In the genomic region with DNA sequence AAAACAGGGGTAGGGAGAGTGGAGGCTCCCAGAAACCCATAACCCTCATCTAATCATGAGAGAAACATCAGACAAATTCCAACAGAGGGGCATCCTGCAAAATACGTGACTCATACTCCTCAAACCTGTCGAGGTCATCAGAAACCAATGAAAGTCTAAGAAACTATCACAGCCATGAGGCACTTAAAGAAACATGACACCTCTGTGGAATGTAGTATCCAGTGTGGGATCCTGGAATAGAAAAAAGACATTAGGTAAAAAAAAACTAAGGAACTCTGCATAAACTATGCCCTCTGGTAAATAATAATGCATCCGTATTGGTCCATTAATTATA, we compare ENCODE assay signal across 1 cellular context.
TF ChIP-seq lines count a peak whose summit lies in the region.

No MANE protein-coding gene starts in this region.

TF ChIP-seq in HepG2, 621 proteins besides CTCF, POLR2A, EP300 and RAD21:
- TF ChIP-seq CREB1 (IDR thresholded peaks at IDR 0.05) (peak; percentile 28; the same call in 1 of the 2 replicates), CREB1 (CRISPR knock-in tag; IDR thresholded peaks at IDR 0.05) (no peak), RBAK (CRISPR knock-in tag; IDR thresholded peaks at IDR 0.05) (no peak), ZMYM2 (CRISPR knock-in tag; IDR thresholded peaks at IDR 0.05) (no peak), MAFK (conservative IDR thresholded peaks at IDR 0.05 in 1 of 2, IDR thresholded peaks at IDR 0.05 in 1 of 2; ENCODE audit: low read length in 2 of 2) (peak; percentile 69 to 70; a peak in 3 of 4 replicates), ZIK1 (CRISPR knock-in tag; IDR thresholded peaks at IDR 0.05; ENCODE audit: borderline replicate concordance, low read depth) (no peak), SALL1 (CRISPR knock-in tag; IDR thresholded peaks at IDR 0.05) (no peak), ZBTB21 (CRISPR knock-in tag; IDR thresholded peaks at IDR 0.05) (no peak), FOSL2 (CRISPR knock-in tag; IDR thresholded peaks at IDR 0.05) (peak; percentile 39; the same call in 1 of the 2 replicates), ZNF274 (CRISPR knock-in tag; IDR thresholded peaks at IDR 0.05) (no peak), MAFF (IDR thresholded peaks at IDR 0.05; ENCODE audit: low read depth, low read length) (peak; percentile 71), DMAP1 (CRISPR knock-in tag; IDR thresholded peaks at IDR 0.05) (no peak), EHMT2 (IDR thresholded peaks at IDR 0.05; ENCODE audit: borderline replicate concordance, low read depth, low read length) (no peak), ONECUT2 (CRISPR knock-in tag; IDR thresholded peaks at IDR 0.05) (no peak)
- TF ChIP-seq, protein P1, sequence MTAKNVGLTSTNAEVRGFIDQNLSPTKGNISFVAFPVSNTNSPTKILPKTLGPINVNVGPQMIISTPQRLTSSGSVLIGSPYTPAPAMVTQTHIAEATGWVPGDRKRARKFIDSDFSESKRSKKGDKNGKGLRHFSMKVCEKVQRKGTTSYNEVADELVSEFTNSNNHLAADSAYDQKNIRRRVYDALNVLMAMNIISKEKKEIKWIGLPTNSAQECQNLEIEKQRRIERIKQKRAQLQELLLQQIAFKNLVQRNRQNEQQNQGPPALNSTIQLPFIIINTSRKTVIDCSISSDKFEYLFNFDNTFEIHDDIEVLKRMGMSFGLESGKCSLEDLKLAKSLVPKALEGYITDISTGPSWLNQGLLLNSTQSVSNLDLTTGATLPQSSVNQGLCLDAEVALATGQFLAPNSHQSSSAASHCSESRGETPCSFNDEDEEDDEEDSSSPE (CRISPR knock-in tag; IDR thresholded peaks at IDR 0.05) = no peak
TF ChIP-seq in HepG2: peak in this region for 4.
